In genomic region chr1:58699011-58699762, GRCh38 we compare ENCODE assay signal across 8 cellular contexts. TPM values are rescaled to one million over a fixed set of nuclear protein-coding genes. Genes with fewer than 3 reads are reported as not detected.
DNase-seq lines count a peak whose midpoint lies in the region; ATAC-seq, FAIRE-seq and TF ChIP-seq lines count a peak whose summit lies in the region.

No MANE protein-coding gene starts in this region.

- WGBS in mesodermal cell (ENCODE audit: insufficient coverage in 2 of 2), 2 experiments, result 3% methylated on average over 14 of the region's 16 CpGs

- TF ChIP-seq CTCF in DOHH2 (IDR thresholded peaks at IDR 0.05; ENCODE audit: low read depth, low read length, poor library complexity, severe bottlenecking) (no peak), NB4 (IDR thresholded peaks at IDR 0.05; ENCODE audit: low read depth, low read length) (no peak)

- H3K4me3 Mint-ChIP-seq in dendritic cell treated with granulocyte-macrophage colony-stimulating factor and Interleukin-4, amounts not matched to agents 40 ng/mL and 50 ng/mL, for 4 days, result peak overlapping the region; percentile 93

- peaks cover 7% of the 10 kb centered on the region for H3K4me1 Mint-ChIP-seq in dendritic cell treated with granulocyte-macrophage colony-stimulating factor and Interleukin-4, amounts not matched to agents 40 ng/mL and 50 ng/mL, for 4 days (ENCODE audit: low read depth)

- H3F3A ChIP-seq in DOHH2 (ENCODE audit: control insufficient read depth, insufficient read depth), result no peaks in the 10 kb centered on the region

- no peak for TF ChIP-seq POLR2A in NB4 (IDR thresholded peaks at IDR 0.05; ENCODE audit: extremely low read depth, insufficient read length)
- no peak for TF ChIP-seq POLR2A in GM12892 (IDR thresholded peaks at IDR 0.05; ENCODE audit: low read depth, low read length)

- peaks cover 4% of the 10 kb centered on the region; the same call in 1 of the 2 replicates for H4K20me1 ChIP-seq in DOHH2 (ENCODE audit: control insufficient read depth, insufficient read depth, low read depth, low read length)

- peaks cover 53% of the 10 kb centered on the region for H3K79me2 ChIP-seq in DOHH2 (ENCODE audit: control insufficient read depth, low read length)

- H3K4me1 ChIP-seq in DOHH2 (ENCODE audit: control insufficient read depth, low read length), result peaks cover 12% of the 10 kb centered on the region
- H3K4me1 ChIP-seq in mesodermal cell (ENCODE audit: control insufficient read depth, insufficient read depth, low read length, poor library complexity, severe bottlenecking), result peaks cover 9% of the 10 kb centered on the region

- H3K36me3 ChIP-seq in DOHH2 (ENCODE audit: control insufficient read depth, low read length), result peaks cover 44% of the 10 kb centered on the region
- peaks cover 24% of the 10 kb centered on the region for H3K36me3 ChIP-seq in mesodermal cell (ENCODE audit: control insufficient read depth, insufficient read depth, low read length)

- peaks cover 23% of the 10 kb centered on the region for H3K36me3 Mint-ChIP-seq in dendritic cell treated with granulocyte-macrophage colony-stimulating factor and Interleukin-4, amounts not matched to agents 40 ng/mL and 50 ng/mL, for 4 days (ENCODE audit: low read depth)

- H3K4me3 ChIP-seq in DOHH2 (ENCODE audit: low read length) (peak overlapping the region; percentile 89), NB4 (ENCODE audit: low read depth, low read length) (peak overlapping the region; percentile 95), mesodermal cell (ENCODE audit: extremely low read depth, insufficient read depth, low read length, poor library complexity, severe bottlenecking) (peak overlapping the region; percentile 89)

- DNase-seq in NB4 (ENCODE audit: low read depth) (peak; percentile 38), GM12892 (ENCODE audit: insufficient read length) (no peak), ureter (ENCODE audit: low spot score) (no peak)

- H3K27me3 Mint-ChIP-seq in dendritic cell treated with granulocyte-macrophage colony-stimulating factor and Interleukin-4, amounts not matched to agents 40 ng/mL and 50 ng/mL, for 4 days, result no peaks in the 10 kb centered on the region

- ATAC-seq in GM21529 (IDR thresholded peaks at IDR 0.05; ENCODE audit: unreplicated experiment), result peak; percentile 17
- ATAC-seq in GM18520 (IDR thresholded peaks at IDR 0.05; ENCODE audit: unreplicated experiment), result no peak

- H3K27ac ChIP-seq in DOHH2 (ENCODE audit: low read depth, low read length) (peak overlapping the region; percentile 40), mesodermal cell (ENCODE audit: low read depth, low read length, severe bottlenecking) (peak overlapping the region; percentile 79)

- no peaks in the 10 kb centered on the region for H3K9me3 ChIP-seq in DOHH2 (ENCODE audit: control insufficient read depth, insufficient read depth, low read length)
- no peaks in the 10 kb centered on the region for H3K9me3 ChIP-seq in mesodermal cell (ENCODE audit: control insufficient read depth, low read length)

- H3K4me2 ChIP-seq in DOHH2 (ENCODE audit: low read length), result peak overlapping the region; percentile 64

- FAIRE-seq in GM12892 (lab: Jason Lieb, UNC), result no peak

- intact Hi-C loops in dendritic cell treated with granulocyte-macrophage colony-stimulating factor and Interleukin-4, amounts not matched to agents 40 ng/mL and 50 ng/mL, for 4 days (cut with micrococcal nuclease), result no loop called here

- no peaks in the 10 kb centered on the region for H3K9me3 Mint-ChIP-seq in dendritic cell treated with granulocyte-macrophage colony-stimulating factor and Interleukin-4, amounts not matched to agents 40 ng/mL and 50 ng/mL, for 4 days

- H3K27me3 ChIP-seq in DOHH2 (ENCODE audit: control insufficient read depth, low read length), result no peaks in the 10 kb centered on the region

- no peaks in the 10 kb centered on the region for H3K9me2 ChIP-seq in DOHH2 (replicated peaks; ENCODE audit: control insufficient read depth, low read length)

- H3K27ac Mint-ChIP-seq in dendritic cell treated with granulocyte-macrophage colony-stimulating factor and Interleukin-4, amounts not matched to agents 40 ng/mL and 50 ng/mL, for 4 days, result peak overlapping the region; percentile 96

RNA-seq across cellular contexts. Expression of gene MYSM1, which starts 0.7 kb away (rescaled TPM):
- polyA plus RNA-seq in mesodermal cell (2013, experiment 1 of 2), result 21.2 TPM
- polyA plus RNA-seq in mesodermal cell (2013, experiment 2 of 2), result 24.6 TPM
- polyA plus RNA-seq in GM12892 (2012; ENCODE audit: missing spikeins), result 24.9 TPM
- total RNA-seq in ureter, result 52.9 TPM
